6 cellular contexts compared by ENCODE assay signal in the genomic region with DNA sequence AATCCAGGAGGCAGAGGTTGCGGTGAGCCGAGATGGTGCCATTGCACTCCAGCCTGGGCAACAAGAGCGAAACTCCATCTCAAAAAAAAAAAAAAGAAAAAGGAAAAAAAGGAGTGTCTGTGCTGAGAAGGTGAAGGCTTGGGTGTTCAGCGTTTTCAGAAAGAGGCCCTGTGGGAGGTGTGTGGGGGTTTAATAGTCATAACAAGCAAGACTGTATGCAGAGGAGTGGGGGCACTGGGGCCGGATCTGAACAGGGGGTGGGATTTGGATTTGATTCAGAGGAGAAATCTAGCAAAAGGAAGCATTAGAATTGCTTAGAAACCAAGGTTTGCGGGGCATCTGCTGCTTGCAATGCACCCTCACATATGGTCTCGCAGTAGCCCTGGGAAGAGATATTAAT.
"Had no signal": no experiment of that assay in that cellular context is flagged by ENCODE, and none has a peak within 500 bp of the region (broad histone marks: within the 10 kb centered on the region; RNA-seq: fewer than 3 reads in every experiment).

No MANE protein-coding gene starts in this region.

- DNase-seq: H9, HCEC 1CT, HFFc6 had no signal

- H3K27ac Mint-ChIP-seq: GM23338, H9, HFFc6 had no signal

- H3K27ac ChIP-seq: HL-60 had no signal

- H3K4me2 ChIP-seq: GM23338 had no signal

- H2AFZ ChIP-seq: GM23338 had no signal

- H3K4me3 Mint-ChIP-seq: GM23338, H9, HFFc6, IgD-negative memory B cell had no signal

- H3K9me3 Mint-ChIP-seq: GM23338, H9, HFFc6, IgD-negative memory B cell had no signal

- H3K36me3 Mint-ChIP-seq: IgD-negative memory B cell had no signal

- H3K4me3 ChIP-seq: GM23338 had no signal
